Comparison of ENCODE assay signal across 9 cellular contexts in the genomic region with DNA sequence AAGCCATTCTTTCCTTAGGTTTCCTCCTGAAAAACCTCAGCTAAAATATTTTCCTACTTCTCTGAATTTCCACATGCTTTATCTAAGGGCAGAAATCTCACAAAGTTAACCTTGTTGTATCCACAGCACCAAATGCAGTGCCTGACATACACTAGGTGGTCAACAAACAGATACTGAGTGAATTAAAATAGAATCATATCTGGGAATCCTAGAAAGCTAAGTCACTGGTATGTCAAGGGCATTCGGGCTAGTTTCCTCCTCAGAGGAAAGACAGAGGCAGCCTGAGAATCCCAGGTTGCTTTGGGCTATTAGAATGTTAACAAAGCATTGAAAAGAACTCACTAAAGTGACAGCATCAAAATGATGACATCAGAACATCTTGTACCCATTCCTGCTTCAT.
"Had no signal": no experiment of that assay in that cellular context is flagged by ENCODE, and none has a peak within 500 bp of the region (broad histone marks: within the 10 kb centered on the region; RNA-seq: fewer than 3 reads in every experiment).

No MANE protein-coding gene starts in this region.

- ATAC-seq: HCT116, K562 had no signal

- H3K9ac ChIP-seq: GM23248 had no signal

- FAIRE-seq: K562 had no signal

- H2AFZ ChIP-seq: GM23248 had no signal

- DNase-seq: GM23248, GOT3, H7, HFFc6, IMR-90 had no signal

- H3K4me3 ChIP-seq: GM23248, HAP-1, K562 had no signal

- H3K27ac ChIP-seq: GM23248, HL-60 had no signal

- H3K9me3 ChIP-seq: HAP-1 had no signal

- H3K36me3 ChIP-seq: HAP-1 had no signal

- H3K4me1 ChIP-seq: HAP-1 had no signal
